ENCODE assay signal across 24 cellular contexts in genomic region chr1:109721046-109721445, GRCh38.
"Had no signal": no experiment of that assay in that cellular context is flagged by ENCODE, and none has a peak within 500 bp of the region (broad histone marks: within the 10 kb centered on the region; RNA-seq: fewer than 3 reads in every experiment).

No MANE protein-coding gene starts in this region.

- DNase-seq: activated CD4-positive, alpha-beta T cell treated with anti-CD3 and anti-CD28 coated beads, Interleukin-2, amount 10 ng/mL, durations not matched to agents 7 days and 5 days; activated CD8-positive, alpha-beta T cell treated with anti-CD3 and anti-CD28 coated beads, Interleukin-2, amount 10 ng/mL, durations not matched to agents 7 days and 5 days; activated naive CD4-positive, alpha-beta T cell treated with Interleukin-2 at 50 U/mL for 16 hours; activated naive CD8-positive, alpha-beta T cell treated with anti-CD3 and anti-CD28 coated beads, Interleukin-2, amount 10 ng/mL, durations not matched to agents 7 days and 5 days; activated T-cell treated with anti-CD3 and anti-CD28 coated beads, Interleukin-2, amount 50 U/mL, for 24 hours; body of pancreas; caudate nucleus; erythroblast; glutamatergic neuron; kidney glomerular epithelial cell; left ventricle myocardium superior; mucosa of descending colon; naive thymus-derived CD8-positive, alpha-beta T cell; ovary; psoas muscle; right cardiac atrium; stimulated activated naive CD8-positive, alpha-beta T cell treated with anti-CD3 and anti-CD28 coated beads, Interleukin-15, Interleukin-2, amounts not matched to agents 100 U/mL and 50 U/mL, for 24 hours; substantia nigra; T-helper 1 cell; T-helper 9 cell; transverse colon had no signal

- H3K4me3 ChIP-seq: body of pancreas, coronary artery, mucosa of descending colon, ovary, psoas muscle, skin epidermis, transverse colon, vagina had no signal
